In the genomic region with DNA sequence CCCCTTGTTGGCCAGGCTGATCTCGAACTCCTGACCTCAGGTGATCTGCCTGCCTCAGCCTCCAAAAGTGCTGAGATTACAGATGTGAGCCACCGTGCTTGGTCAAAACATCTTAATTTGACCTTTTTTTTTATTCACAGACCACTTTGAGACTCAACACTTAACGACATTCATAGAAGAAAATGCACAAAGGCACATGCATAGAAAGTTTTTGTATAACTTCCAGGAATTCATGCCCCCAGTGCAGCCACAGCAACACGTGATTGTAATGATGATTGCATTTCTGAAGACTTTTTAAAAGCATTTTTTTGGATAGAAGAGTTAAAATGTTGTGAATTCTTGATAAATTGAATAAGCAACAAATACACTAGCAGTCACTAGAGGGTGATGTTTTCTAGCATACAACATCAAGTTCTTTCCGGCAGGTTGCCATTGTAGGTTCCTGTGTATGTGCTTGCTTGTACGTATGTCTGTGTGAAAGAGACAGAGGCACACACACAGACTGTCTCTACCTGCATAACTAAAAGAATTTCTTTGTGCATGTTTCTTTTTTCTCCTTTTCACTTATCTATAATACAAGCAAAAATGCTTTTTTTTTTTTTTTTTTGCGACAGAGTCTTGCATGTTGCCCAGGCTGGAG, we compare ENCODE assay signal across 8 cellular contexts.
DNase-seq lines count a peak whose midpoint lies in the region; ATAC-seq and TF ChIP-seq lines count a peak whose summit lies in the region.
"Not testable (repeated sequence)": the region's sequence is repeated elsewhere in the genome, so short reads cannot be mapped to it uniquely, and the experiment has no call there.

No MANE protein-coding gene starts in this region.

- not testable (repeated sequence) for H3K36me3 Mint-ChIP-seq in CD4-positive, CD25-positive, alpha-beta regulatory T cell; activated CD8-positive, alpha-beta T cell treated with anti-CD3 and anti-CD28 coated beads, Interleukin-2, amount 10 ng/mL, durations not matched to agents 7 days and 5 days (ENCODE audit: low read depth); naive thymus-derived CD8-positive, alpha-beta T cell

- in situ Hi-C loops in transverse colon (cut with MboI; ENCODE audit: low pct_ligation_motif_present in 1 of 4, low pct_unique_long_range_greater_than_20kb in 1 of 4, low sequenced_read_pairs in 3 of 4), result loop anchor here in 3 of 4 donors (25.0 kb wide), 3 partner anchors 135 to 385 kb away; no protein-coding TSS in a partner anchor

- H3F3A ChIP-seq in PC-9 (ENCODE audit: insufficient read depth, low read depth), result peaks cover 21% of the 10 kb centered on the region

- H3K27me3 Mint-ChIP-seq in CD4-positive, CD25-positive, alpha-beta regulatory T cell; activated CD8-positive, alpha-beta T cell treated with anti-CD3 and anti-CD28 coated beads, Interleukin-2, amount 10 ng/mL, durations not matched to agents 7 days and 5 days (ENCODE audit: low read depth); naive thymus-derived CD8-positive, alpha-beta T cell: not testable (repeated sequence)

- H3K27ac ChIP-seq in CD4-positive, CD25-positive, alpha-beta regulatory T cell (ENCODE audit: insufficient read depth, low read length, poor library complexity, severe bottlenecking); PC-9: not testable (repeated sequence)
- H3K27ac ChIP-seq in transverse colon, result peak overlapping the region in 1 of 4 donors; percentile 29

- TF ChIP-seq EP300 in transverse colon (IDR thresholded peaks at IDR 0.05; ENCODE audit: low read depth), result not testable (repeated sequence)

- not testable (repeated sequence) for H3K4me3 ChIP-seq in CD4-positive, CD25-positive, alpha-beta regulatory T cell (ENCODE audit: low read depth, low read length); PC-9; transverse colon

- not testable (repeated sequence) for H4K20me1 ChIP-seq in PC-9 (ENCODE audit: insufficient read depth)

- not testable (repeated sequence) for H3K79me2 ChIP-seq in PC-9 (ENCODE audit: low read depth)

- not testable (repeated sequence) for H3K36me3 ChIP-seq in CD4-positive, CD25-positive, alpha-beta regulatory T cell (ENCODE audit: control insufficient read depth, insufficient read depth, low read length); PC-9 (ENCODE audit: low read depth); transverse colon

- 50 to 60% methylated on average over 3 to 7 of the region's 7 CpGs for WGBS in transverse colon (ENCODE audit: low coverage in 1 of 2), 2 donors

- H3K27me3 ChIP-seq in CD4-positive, CD25-positive, alpha-beta regulatory T cell (ENCODE audit: control insufficient read depth, insufficient read depth, low read length); PC-9 (ENCODE audit: insufficient read depth, low read depth); transverse colon: not testable (repeated sequence)

- H3K9me3 ChIP-seq in CD4-positive, CD25-positive, alpha-beta regulatory T cell (ENCODE audit: control insufficient read depth in 2 of 2, low read length in 2 of 2); PC-9 (ENCODE audit: insufficient read depth, low read depth); transverse colon: not testable (repeated sequence)

- DNase-seq in CD4-positive, CD25-positive, alpha-beta regulatory T cell, result peak in 2 of 3 donors; percentile 46 to 66
- DNase-seq in LHCN-M2 (ENCODE audit: low read depth), result peak; percentile 49
- DNase-seq in PC-9, transverse colon: not testable (repeated sequence)
- DNase-seq in activated CD8-positive, alpha-beta T cell treated with anti-CD3 and anti-CD28 coated beads, Interleukin-2, amount 10 ng/mL, durations not matched to agents 7 days and 5 days, result peak; percentile 43
- peak; percentile 81 for DNase-seq in dermis blood vessel endothelial cell
- DNase-seq in glomerular visceral epithelial cell (ENCODE audit: extremely low spot score), result peak; percentile 55
- peak in 7 of 10 donors; percentile 22 to 70 (median 41) for DNase-seq in naive thymus-derived CD8-positive, alpha-beta T cell

- H3K4me2 ChIP-seq in PC-9, result not testable (repeated sequence)

- H3K4me1 Mint-ChIP-seq in CD4-positive, CD25-positive, alpha-beta regulatory T cell, result peaks cover 10 to 18% (median 14%) of the 10 kb centered on the region in 4 donors
- peaks cover 35% of the 10 kb centered on the region for H3K4me1 Mint-ChIP-seq in activated CD8-positive, alpha-beta T cell treated with anti-CD3 and anti-CD28 coated beads, Interleukin-2, amount 10 ng/mL, durations not matched to agents 7 days and 5 days (ENCODE audit: low read depth)
- peaks cover 10 to 36% (median 17%) of the 10 kb centered on the region in 4 donors for H3K4me1 Mint-ChIP-seq in naive thymus-derived CD8-positive, alpha-beta T cell

- not testable (repeated sequence) for H3K4me1 ChIP-seq in CD4-positive, CD25-positive, alpha-beta regulatory T cell (ENCODE audit: control insufficient read depth, insufficient read depth, low read length, poor library complexity, severe bottlenecking)
- H3K4me1 ChIP-seq in PC-9 (replicated peaks; ENCODE audit: insufficient read depth) (peaks cover 29% of the 10 kb centered on the region), transverse colon (peaks cover 10 to 34% (median 22%) of the 10 kb centered on the region in 4 donors)

- peak; percentile 79 to 89 for ATAC-seq in CD4-positive, CD25-positive, alpha-beta regulatory T cell (ENCODE audit: low read depth in 2 of 2)
- peak; percentile 72 for ATAC-seq in activated CD8-positive, alpha-beta T cell treated with anti-CD3 and anti-CD28 coated beads, Interleukin-2, amount 10 ng/mL, durations not matched to agents 7 days and 5 days
- peak; percentile 93 to 95 for ATAC-seq in naive thymus-derived CD8-positive, alpha-beta T cell

- BruUV-seq in PC-9 (replicated peaks; lab: Mats Ljungman, UMichigan), result not testable (repeated sequence)

- not testable (repeated sequence) for H2AFZ ChIP-seq in PC-9

- intact Hi-C loops in PC-9 (cut with micrococcal nuclease; ENCODE audit: unreplicated experiment); transverse colon (cut with DNase I; ENCODE audit: low total_unique reads): not testable (repeated sequence)

- CTCF ChIA-PET in PC-9 (lab: Charles Lee), result interaction anchor here (0.7 kb wide), 1 partner anchor 301 kb away, joined by 3 read pairs; no protein-coding TSS in a partner anchor
- CTCF ChIA-PET in activated CD8-positive, alpha-beta T cell treated with anti-CD3 and anti-CD28 coated beads, Interleukin-2, amount 10 ng/mL, durations not matched to agents 7 days and 5 days (lab: Charles Lee), result interaction anchor here (1.4 kb wide), 1 partner anchor 24 kb away, joined by 8 read pairs; no protein-coding TSS in a partner anchor

- POLR2A ChIA-PET in PC-9 (lab: Charles Lee; ENCODE audit: unreplicated experiment); activated CD8-positive, alpha-beta T cell treated with anti-CD3 and anti-CD28 coated beads, Interleukin-2, amount 10 ng/mL, durations not matched to agents 7 days and 5 days (lab: Charles Lee); naive thymus-derived CD8-positive, alpha-beta T cell (lab: Charles Lee): not testable (repeated sequence)

- not testable (repeated sequence) for H3K27ac Mint-ChIP-seq in CD4-positive, CD25-positive, alpha-beta regulatory T cell; activated CD8-positive, alpha-beta T cell treated with anti-CD3 and anti-CD28 coated beads, Interleukin-2, amount 10 ng/mL, durations not matched to agents 7 days and 5 days; naive thymus-derived CD8-positive, alpha-beta T cell

- H3K9me3 Mint-ChIP-seq in CD4-positive, CD25-positive, alpha-beta regulatory T cell; activated CD8-positive, alpha-beta T cell treated with anti-CD3 and anti-CD28 coated beads, Interleukin-2, amount 10 ng/mL, durations not matched to agents 7 days and 5 days (ENCODE audit: insufficient read depth); naive thymus-derived CD8-positive, alpha-beta T cell: not testable (repeated sequence)

- TF ChIP-seq CTCF in PC-9 (conservative IDR thresholded peaks at IDR 0.05) (peak; percentile 30; the same call in 1 of the 2 replicates), transverse colon (IDR thresholded peaks at IDR 0.05) (peak in 3 of 5 experiments; percentile 12 to 14 (median 13))

- H3K9me2 ChIP-seq in PC-9 (ENCODE audit: insufficient read depth), result not testable (repeated sequence)

- H3K4me3 Mint-ChIP-seq in CD4-positive, CD25-positive, alpha-beta regulatory T cell; activated CD8-positive, alpha-beta T cell treated with anti-CD3 and anti-CD28 coated beads, Interleukin-2, amount 10 ng/mL, durations not matched to agents 7 days and 5 days; naive thymus-derived CD8-positive, alpha-beta T cell: not testable (repeated sequence)

- not testable (repeated sequence) for TF ChIP-seq POLR2A in transverse colon (IDR thresholded peaks at IDR 0.05)
